In the genomic region with DNA sequence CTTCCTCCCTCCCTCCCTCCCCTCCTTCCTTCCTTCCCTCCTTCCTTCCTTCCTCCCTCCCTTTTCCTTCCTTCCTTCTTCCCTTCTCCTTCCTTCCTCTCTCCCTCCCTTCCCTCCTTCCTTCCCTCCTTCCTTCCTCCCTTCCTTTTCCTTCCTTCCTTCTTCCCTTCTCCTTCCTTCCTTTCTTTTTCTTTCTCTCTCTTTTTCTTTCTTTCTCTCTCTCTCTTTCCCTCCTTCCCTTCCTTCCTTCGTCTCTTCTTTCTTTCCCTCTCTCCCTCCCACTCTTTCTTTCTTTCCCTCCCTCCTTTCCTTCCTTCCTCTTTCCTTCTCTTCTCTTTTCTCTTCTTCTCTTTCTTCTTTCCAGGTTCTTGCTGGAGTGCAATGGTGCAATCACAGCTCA, we compare ENCODE assay signal across 42 cellular contexts. TPM values are rescaled to one million over a fixed set of nuclear protein-coding genes. Genes with fewer than 3 reads are reported as not detected.
"Had no signal": no experiment of that assay in that cellular context is flagged by ENCODE, and none has a peak within 500 bp of the region (broad histone marks: within the 10 kb centered on the region; RNA-seq: fewer than 3 reads in every experiment).

No MANE protein-coding gene starts in this region.

- H3K4me3 Mint-ChIP-seq: activated naive CD4-positive, alpha-beta T cell treated with anti-CD3 and anti-CD28 coated beads for 36 hours; activated naive CD4-positive, alpha-beta T cell treated with anti-CD3 and anti-CD28 coated beads, Interleukin-2, amount 10 ng/mL, durations not matched to agents 7 days and 5 days; activated naive CD4-positive, alpha-beta T cell treated with anti-CD3 and anti-CD28 coated beads, Interleukin-2, amount 50 U/mL, for 24 hours; activated naive CD8-positive, alpha-beta T cell; activated naive CD8-positive, alpha-beta T cell treated with anti-CD3 and anti-CD28 coated beads for 36 hours; activated naive CD8-positive, alpha-beta T cell treated with anti-CD3 and anti-CD28 coated beads, Interleukin-2, amount 10 ng/mL, durations not matched to agents 7 days and 5 days; activated naive CD8-positive, alpha-beta T cell treated with anti-CD3 and anti-CD28 coated beads, Interleukin-2, amount 50 U/mL, for 24 hours; activated T-cell treated with anti-CD3 and anti-CD28 coated beads, Interleukin-2, amount 50 U/mL, for 24 hours; activated T-cell treated with anti-CD3 and anti-CD28 coated beads, Interleukin-2, amount 50 U/mL, for 4 hours; activated T-cell treated with anti-CD3 and anti-CD28 coated beads, Interleukin-2, amount 50 U/mL, for 72 hours; activated T-helper 1 cell treated with anti-CD3 and anti-CD28 coated beads, Interleukin-12 subunit alpha, Interleukin-12 subunit beta, Interleukin-2, Interleukin-4 antibody, amounts not matched to agents 30 ng/mL and 10 ng/mL and 1 ng/mL, durations not matched to agents 14 hours and 24 hours and 36 hours; activated T-helper 17 cell treated with anti-CD3 and anti-CD28 coated beads, Interleukin-2, amount 50 U/mL, for 72 hours; brain; central memory CD8-positive, alpha-beta T cell had no signal

- ATAC-seq: activated naive CD4-positive, alpha-beta T cell treated with anti-CD3 and anti-CD28 coated beads, Interleukin-2, amount 50 U/mL, for 72 hours; activated naive CD8-positive, alpha-beta T cell treated with anti-CD3 and anti-CD28 coated beads, Interleukin-2, amount 50 U/mL, for 24 hours; activated T-cell treated with anti-CD3 and anti-CD28 coated beads, Interleukin-2, amount 50 U/mL, for 4 hours; activated T-cell treated with anti-CD3 and anti-CD28 coated beads, Interleukin-2, amount 50 U/mL, for 72 hours; activated T-helper 17 cell treated with anti-CD3 and anti-CD28 coated beads, Interleukin-2, amount 50 U/mL, for 72 hours; body of pancreas had no signal

- H3K27me3 ChIP-seq: adrenal gland, ascending aorta, body of pancreas, breast epithelium, cardiac muscle cell had no signal

- H3K36me3 ChIP-seq: adrenal gland, brain microvascular endothelial cell, breast epithelium, cardiac muscle cell had no signal

- DNase-seq: activated effector memory CD4-positive, alpha-beta T cell treated with anti-CD3 and anti-CD28 coated beads, Interleukin-2, amount 50 U/mL, for 16 hours; activated effector memory CD4-positive, alpha-beta T cell treated with Interleukin-2 at 50 U/mL for 16 hours; activated gamma-delta T cell; activated gamma-delta T cell treated with Interleukin-2 at 50 U/mL for 16 hours; activated naive CD4-positive, alpha-beta T cell; activated naive CD4-positive, alpha-beta T cell treated with anti-CD3 and anti-CD28 coated beads for 36 hours; activated naive CD4-positive, alpha-beta T cell treated with anti-CD3 and anti-CD28 coated beads, Interleukin-2, amount 10 ng/mL, durations not matched to agents 7 days and 5 days; activated naive CD4-positive, alpha-beta T cell treated with anti-CD3 and anti-CD28 coated beads, Interleukin-2, amount 50 U/mL, for 16 hours; activated naive CD4-positive, alpha-beta T cell treated with Interleukin-2 at 50 U/mL for 16 hours; activated naive CD8-positive, alpha-beta T cell treated with anti-CD3 and anti-CD28 coated beads for 36 hours; activated naive CD8-positive, alpha-beta T cell treated with anti-CD3 and anti-CD28 coated beads, Interleukin-2, amount 10 ng/mL, durations not matched to agents 7 days and 5 days; activated naive CD8-positive, alpha-beta T cell treated with anti-CD3 and anti-CD28 coated beads, Interleukin-2, amount 50 U/mL, for 24 hours; activated T-cell treated with anti-CD3 and anti-CD28 coated beads, Interleukin-2, amount 50 U/mL, for 24 hours; activated T-cell treated with anti-CD3 and anti-CD28 coated beads, Interleukin-2, amount 50 U/mL, for 4 hours; activated T-cell treated with anti-CD3 and anti-CD28 coated beads, Interleukin-2, amount 50 U/mL, for 48 hours; activated T-cell treated with anti-CD3 and anti-CD28 coated beads, Interleukin-2, amount 50 U/mL, for 72 hours; adrenal gland; amniotic stem cell; amygdala; anterior cingulate cortex; aorta; body of pancreas; brain microvascular endothelial cell; caudate nucleus; central memory CD4-positive, alpha-beta T cell; cerebellar nuclear complex had no signal

- H3K9me3 Mint-ChIP-seq: activated naive CD4-positive, alpha-beta T cell treated with anti-CD3 and anti-CD28 coated beads for 36 hours had no signal

- H3K27me3 Mint-ChIP-seq: activated naive CD8-positive, alpha-beta T cell had no signal

- H3K9me3 ChIP-seq: adrenal gland, ascending aorta, body of pancreas, breast epithelium had no signal

- H3K36me3 Mint-ChIP-seq: brain had no signal

- FAIRE-seq: astrocyte, bronchial epithelial cell had no signal

- H3K27ac ChIP-seq: adrenal gland, ascending aorta, body of pancreas, brain microvascular endothelial cell, breast epithelium, cardiac muscle cell had no signal

- H3K27ac Mint-ChIP-seq: activated naive CD4-positive, alpha-beta T cell treated with anti-CD3 and anti-CD28 coated beads for 36 hours; activated naive CD4-positive, alpha-beta T cell treated with anti-CD3 and anti-CD28 coated beads, Interleukin-2, amount 10 ng/mL, durations not matched to agents 7 days and 5 days; activated naive CD4-positive, alpha-beta T cell treated with anti-CD3 and anti-CD28 coated beads, Interleukin-2, amount 50 U/mL, for 24 hours; activated naive CD4-positive, alpha-beta T cell treated with anti-CD3 and anti-CD28 coated beads, Interleukin-2, amount 50 U/mL, for 72 hours; activated naive CD8-positive, alpha-beta T cell; activated naive CD8-positive, alpha-beta T cell treated with anti-CD3 and anti-CD28 coated beads for 36 hours; activated naive CD8-positive, alpha-beta T cell treated with anti-CD3 and anti-CD28 coated beads, Interleukin-2, amount 10 ng/mL, durations not matched to agents 7 days and 5 days; activated naive CD8-positive, alpha-beta T cell treated with anti-CD3 and anti-CD28 coated beads, Interleukin-2, amount 50 U/mL, for 24 hours; activated T-cell treated with anti-CD3 and anti-CD28 coated beads, Interleukin-2, amount 50 U/mL, for 24 hours; activated T-cell treated with anti-CD3 and anti-CD28 coated beads, Interleukin-2, amount 50 U/mL, for 72 hours; activated T-helper 1 cell treated with anti-CD3 and anti-CD28 coated beads, Interleukin-12 subunit alpha, Interleukin-12 subunit beta, Interleukin-2, Interleukin-4 antibody, amounts not matched to agents 30 ng/mL and 10 ng/mL and 1 ng/mL, durations not matched to agents 14 hours and 24 hours and 36 hours; activated T-helper 17 cell treated with anti-CD3 and anti-CD28 coated beads, Interleukin-2, amount 50 U/mL, for 72 hours; activated T-helper 2 cell treated with anti-CD3 and anti-CD28 coated beads, Interferon-gamma antibody, Interleukin-2, Interleukin-4, amounts not matched to agents 10 μg/mL and 5 μg/mL and 100 μg/mL, durations not matched to agents 14 hours and 24 hours and 36 hours; brain had no signal

- H3K4me1 Mint-ChIP-seq: brain; central memory CD8-positive, alpha-beta T cell had no signal

- H3K4me3 ChIP-seq: adrenal gland, ascending aorta, body of pancreas, breast epithelium, cardiac muscle cell had no signal

RNA-seq across cellular contexts. Expression of gene ZNF662, which starts 1.9 kb away (rescaled TPM):
- total RNA-seq: chondrocyte had no signal

RNA-seq across cellular contexts. Expression of gene CYP8B1, which starts 28.4 kb away (rescaled TPM):
- total RNA-seq: activated naive CD4-positive, alpha-beta T cell treated with anti-CD3 and anti-CD28 coated beads for 36 hours; activated naive CD4-positive, alpha-beta T cell treated with anti-CD3 and anti-CD28 coated beads, Interleukin-2, amount 50 U/mL, for 72 hours; activated naive CD8-positive, alpha-beta T cell treated with anti-CD3 and anti-CD28 coated beads for 36 hours; activated naive CD8-positive, alpha-beta T cell treated with anti-CD3 and anti-CD28 coated beads, Interleukin-2, amount 10 ng/mL, durations not matched to agents 7 days and 5 days; activated T-cell treated with anti-CD3 and anti-CD28 coated beads, Interleukin-2, amount 50 U/mL, for 72 hours; activated T-helper 1 cell treated with anti-CD3 and anti-CD28 coated beads, Interleukin-12 subunit alpha, Interleukin-12 subunit beta, Interleukin-2, Interleukin-4 antibody, amounts not matched to agents 30 ng/mL and 10 ng/mL and 1 ng/mL, durations not matched to agents 14 hours and 24 hours and 36 hours; activated T-helper 17 cell treated with anti-CD3 and anti-CD28 coated beads, Interleukin-2, amount 50 U/mL, for 72 hours; activated T-helper 2 cell treated with anti-CD3 and anti-CD28 coated beads, Interferon-gamma antibody, Interleukin-2, Interleukin-4, amounts not matched to agents 10 μg/mL and 5 μg/mL and 100 μg/mL, durations not matched to agents 14 hours and 24 hours and 36 hours; aorta; astrocyte; body of pancreas; breast epithelium; bronchial epithelial cell; cardiac muscle cell; cardiac septum; cerebellum; chondrocyte had no signal
- polyA plus RNA-seq: cardiac muscle cell had no signal
